Comparison of ENCODE assay signal across 8 cellular contexts in the genomic region with DNA sequence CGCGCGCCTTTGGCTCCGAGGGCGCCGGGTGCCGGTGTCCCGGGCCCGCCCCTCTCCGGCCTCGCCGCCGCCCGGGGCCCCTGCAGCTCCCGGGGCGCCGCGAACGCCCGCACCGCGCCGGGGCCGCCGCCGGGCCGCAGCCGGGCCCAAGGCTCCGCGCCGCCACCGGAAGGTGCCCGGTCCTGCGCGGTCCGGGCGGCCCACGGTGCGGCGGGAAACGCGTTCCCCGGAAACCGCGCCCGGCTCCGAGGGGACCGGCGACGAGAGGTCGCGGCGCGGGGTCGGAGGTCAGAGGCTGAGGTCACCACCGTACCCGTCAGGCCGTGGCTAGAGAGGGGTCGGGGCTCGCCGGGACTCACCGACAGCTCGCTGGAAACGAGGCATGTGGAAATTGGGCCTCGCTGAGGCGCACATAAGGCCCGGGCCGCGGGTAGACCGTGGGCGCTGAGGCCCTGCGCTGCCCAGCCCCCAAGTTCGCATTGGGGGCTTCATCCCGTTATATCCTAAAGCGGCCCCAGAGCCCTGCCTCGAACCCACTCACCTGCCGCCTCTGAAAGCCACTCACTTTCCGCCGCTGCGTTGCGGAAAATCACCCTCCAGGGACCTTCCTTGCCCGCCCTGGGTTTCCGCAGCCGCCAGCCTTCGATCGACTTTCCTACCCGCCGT. TPM values are rescaled to one million over a fixed set of nuclear protein-coding genes. Genes with fewer than 3 reads are reported as not detected.
DNase-seq lines count a peak whose midpoint lies in the region; ATAC-seq and TF ChIP-seq lines count a peak whose summit lies in the region.

A gene (minus strand): TSS at position 167 of the 666 bp plus-strand sequence. CDS start 745 bp downstream, outside the sequence.

- no peaks in the 10 kb centered on the region for H3K27me3 ChIP-seq in ectodermal cell (ENCODE audit: control insufficient read depth, insufficient read depth, low read length, poor library complexity, severe bottlenecking)

- TF ChIP-seq POLR2A in NB4 (IDR thresholded peaks at IDR 0.05; ENCODE audit: extremely low read depth, insufficient read length): peak; percentile 40

- no peaks in the 10 kb centered on the region for H3K9me3 ChIP-seq in ectodermal cell (ENCODE audit: control insufficient read depth, low read length)

- H3K4me1 ChIP-seq in ectodermal cell (ENCODE audit: control insufficient read depth, insufficient read depth, low read length): peaks cover 5% of the 10 kb centered on the region

- no peak within 1 kb of the TSS for H3K27ac ChIP-seq in ectodermal cell (ENCODE audit: insufficient read depth, low read depth, low read length, poor library complexity, severe bottlenecking)

- DNase-seq in DMS53 (lab: John Stamatoyannopoulos, UW) (peak; percentile 84), NB4 (ENCODE audit: low read depth) (peak; percentile 73), medulla oblongata (ENCODE audit: extremely low spot score) (peak; percentile 41)
- peak; percentile 74 to 77 for DNase-seq in activated CD4-positive, alpha-beta T cell treated with anti-CD3 and anti-CD28 coated beads, Interleukin-2, amount 50 U/mL, for 48 hours
- peak; percentile 49 to 61 (median 56) for DNase-seq in stimulated activated CD4-positive, alpha-beta T cell treated with anti-CD3 and anti-CD28 coated beads, TNF-alpha, amount 100 ng/mL, for 48 hours (ENCODE audit: low read depth in 3 of 3)

- H3K4me3 ChIP-seq in NB4 (ENCODE audit: low read depth, low read length) (peak within 1 kb of the TSS; percentile 67), ectodermal cell (ENCODE audit: insufficient read depth, low read depth, low read length) (peak within 1 kb of the TSS; percentile 89)

- H3K36me3 ChIP-seq in ectodermal cell (ENCODE audit: control insufficient read depth, insufficient read depth, low read length): peaks cover 4% of the 10 kb centered on the region

- 13 to 15% methylated on average over 88 of the region's 88 CpGs for WGBS in ectodermal cell, 2 experiments

- ATAC-seq in GM21529 (IDR thresholded peaks at IDR 0.05; ENCODE audit: unreplicated experiment): peak; percentile 62
- ATAC-seq in HG02840 (IDR thresholded peaks at IDR 0.05; ENCODE audit: low FRiP score, unreplicated experiment): no peak

- TF ChIP-seq CTCF in NB4 (IDR thresholded peaks at IDR 0.05; ENCODE audit: low read depth, low read length): no peak

RNA-seq across cellular contexts. Expression of the gene that starts here (rescaled TPM):
- 91.9 TPM for polyA plus RNA-seq in ectodermal cell (2013, experiment 1 of 4)
- 75.3 TPM for polyA plus RNA-seq in ectodermal cell (2013, experiment 2 of 4)
- 71.2 TPM for polyA plus RNA-seq in ectodermal cell (2013, experiment 3 of 4)
- 77.5 TPM for polyA plus RNA-seq in ectodermal cell (2013, experiment 4 of 4)
